In the genomic region with DNA sequence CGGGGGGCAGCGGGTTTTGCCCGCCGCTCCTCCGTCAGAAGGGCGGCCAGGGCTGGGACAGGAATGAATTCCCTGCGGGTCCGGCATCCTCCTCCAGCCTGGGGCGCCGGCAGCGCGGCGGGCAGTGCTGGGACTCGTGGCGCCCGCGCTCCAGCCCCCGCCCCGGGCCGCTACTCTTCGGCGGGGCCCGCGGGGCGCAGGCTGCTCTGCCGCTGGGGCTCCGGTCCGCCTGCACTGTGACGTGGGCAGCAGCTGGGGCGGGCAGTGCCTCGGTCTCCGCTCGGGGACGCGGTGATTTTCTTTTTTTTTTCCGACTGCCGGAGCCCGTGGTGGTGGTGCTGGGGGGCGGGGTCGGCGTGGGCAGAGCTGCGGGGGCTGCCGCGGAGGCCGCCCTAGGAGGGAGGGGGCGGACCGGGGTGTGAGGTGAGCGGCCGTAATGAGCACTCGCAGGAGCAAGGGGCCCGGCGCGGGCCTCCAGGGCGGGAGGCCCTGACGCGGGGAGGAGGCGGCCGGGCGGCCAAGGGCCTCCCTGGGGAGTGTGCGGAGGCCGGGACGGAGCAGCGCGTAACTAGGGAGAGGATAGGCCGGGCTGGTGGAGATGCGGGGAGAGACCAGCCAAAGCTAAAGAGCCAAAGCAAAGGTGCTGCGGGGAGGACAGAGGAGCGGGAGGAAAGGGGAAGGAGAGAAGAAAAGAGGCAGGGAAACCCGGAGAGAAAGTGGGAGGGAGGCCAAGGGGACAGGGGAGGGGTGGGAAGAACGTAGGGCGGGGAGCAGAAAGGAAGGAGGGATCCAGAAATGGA, we compare ENCODE assay signal across 8 cellular contexts.
DNase-seq lines count a peak whose midpoint lies in the region; ATAC-seq and TF ChIP-seq lines count a peak whose summit lies in the region.

No MANE protein-coding gene starts in this region.

- peak overlapping the region; percentile 92 for H3K4me2 ChIP-seq in osteoblast (ENCODE audit: insufficient read depth, low read length)

- H3K36me3 ChIP-seq in cardiac muscle cell (no peaks in the 10 kb centered on the region), osteoblast (ENCODE audit: insufficient read depth, low read length) (no peaks in the 10 kb centered on the region), urinary bladder (ENCODE audit: insufficient read depth) (no peaks in the 10 kb centered on the region)

- no peak for TF ChIP-seq EP300 in Ishikawa (IDR thresholded peaks at IDR 0.05; ENCODE audit: borderline replicate concordance)

- H4K20me1 ChIP-seq in osteoblast (ENCODE audit: insufficient read depth, low read length) = no peaks in the 10 kb centered on the region

- H2AFZ ChIP-seq in osteoblast (ENCODE audit: low read length) = peak overlapping the region; percentile 94

- H3K27ac ChIP-seq in cardiac muscle cell = peak overlapping the region; percentile 18
- H3K27ac ChIP-seq in osteoblast (ENCODE audit: low read depth, low read length) = peak overlapping the region; percentile 86
- peak overlapping the region; percentile 96 for H3K27ac ChIP-seq in urinary bladder (ENCODE audit: low read depth)

- H3K4me1 ChIP-seq in cardiac muscle cell (ENCODE audit: low read depth) (no peaks in the 10 kb centered on the region), osteoblast (ENCODE audit: insufficient read depth, low read length) (peaks cover 25% of the 10 kb centered on the region), urinary bladder (ENCODE audit: insufficient read depth) (no peaks in the 10 kb centered on the region)

- peak; percentile 89 for DNase-seq in DMS53 (lab: John Stamatoyannopoulos, UW)
- peak; percentile 76 for DNase-seq in amniotic epithelial cell (ENCODE audit: low read depth)
- DNase-seq in cardiac muscle cell (ENCODE audit: low read depth in 1 of 2, low spot score in 1 of 2) = peak; percentile 86 to 93
- DNase-seq in osteoblast (ENCODE audit: insufficient read length, low spot score, missing footprints) = peak; percentile 93

- TF ChIP-seq RAD21 in Ishikawa (IDR thresholded peaks at IDR 0.05; ENCODE audit: low read depth) = no peak

- no peak for TF ChIP-seq CTCF in cardiac muscle cell (IDR thresholded peaks at IDR 0.05; ENCODE audit: low read depth, low read length)
- TF ChIP-seq CTCF in osteoblast (IDR thresholded peaks at IDR 0.05; ENCODE audit: extremely low read depth, low read depth, low read length) = no peak

- H3K9me3 ChIP-seq in cardiac muscle cell (ENCODE audit: low read depth) (no peaks in the 10 kb centered on the region), osteoblast (ENCODE audit: low read depth, low read length) (no peaks in the 10 kb centered on the region)

- no peaks in the 10 kb centered on the region for H3K79me2 ChIP-seq in osteoblast (ENCODE audit: insufficient read depth, low read length)

- ATAC-seq in SK-N-SH treated with all-trans-retinoic acid at 6 μM for 48 hours (peak; percentile 76), HG03280 (IDR thresholded peaks at IDR 0.05; ENCODE audit: unreplicated experiment) (no peak)

- under 1% methylated on average over 71 of the region's 71 CpGs for WGBS in urinary bladder

- H3K27me3 ChIP-seq in cardiac muscle cell (no peaks in the 10 kb centered on the region), osteoblast (ENCODE audit: insufficient read depth, low read length) (no peaks in the 10 kb centered on the region)

- peak overlapping the region; percentile 59 for H3K4me3 ChIP-seq in cardiac muscle cell
- H3K4me3 ChIP-seq in osteoblast (ENCODE audit: insufficient read depth, low read length) = peak overlapping the region; percentile 77
- H3K4me3 ChIP-seq in urinary bladder (ENCODE audit: low read depth, low read length) = peak overlapping the region; percentile 53

TF ChIP-seq in Ishikawa, 13 proteins besides CTCF, POLR2A, EP300 and RAD21:
- TF ChIP-seq NFIC (IDR thresholded peaks at IDR 0.05) (no peak), EGR1 (IDR thresholded peaks at IDR 0.05) (peak; percentile 86)

TF ChIP-seq in SK-N-SH treated with all-trans-retinoic acid at 6 μM for 48 hours, 23 proteins besides CTCF, POLR2A, EP300 and RAD21:
- no peak for TF ChIP-seq POU6F1 (CRISPR knock-in tag; IDR thresholded peaks at IDR 0.05; ENCODE audit: borderline replicate concordance, low read depth)
- TF ChIP-seq TCF4 (CRISPR knock-in tag; IDR thresholded peaks at IDR 0.05; ENCODE audit: borderline replicate concordance) = no peak
- TF ChIP-seq PATZ1 (CRISPR knock-in tag; IDR thresholded peaks at IDR 0.05; ENCODE audit: borderline replicate concordance) = peak; percentile 58; the same call in 1 of the 2 replicates
- 0 out of 2 replicates have a peak, but pooled peaks have one; percentile 23 for TF ChIP-seq BACH2 (CRISPR knock-in tag; IDR thresholded peaks at IDR 0.05; ENCODE audit: borderline replicate concordance)
- TF ChIP-seq RARB (CRISPR knock-in tag; IDR thresholded peaks at IDR 0.05) = no peak
- TF ChIP-seq ZNF70 (CRISPR knock-in tag; IDR thresholded peaks at IDR 0.05) = 0 out of 2 replicates have a peak, but pooled peaks have one; percentile 15
- no peak for TF ChIP-seq GLIS3 (CRISPR knock-in tag; IDR thresholded peaks at IDR 0.05)
- peak; percentile 5; the same call in 1 of the 2 replicates for TF ChIP-seq CSDC2 (CRISPR knock-in tag; IDR thresholded peaks at IDR 0.05)
- no peak for TF ChIP-seq ZFP30 (CRISPR knock-in tag; IDR thresholded peaks at IDR 0.05)

Comparison
In these comparisons a context has a peak if more than half of its experiments do, and no peak if none do; other contexts are left out.
1. H3K27ac ChIP-seq: peak in every context shown above with its lines; median percentile 96 in urinary bladder; 86 in osteoblast; 18 in cardiac muscle cell.